Comparison of ENCODE assay signal across 16 cellular contexts in the genomic region with DNA sequence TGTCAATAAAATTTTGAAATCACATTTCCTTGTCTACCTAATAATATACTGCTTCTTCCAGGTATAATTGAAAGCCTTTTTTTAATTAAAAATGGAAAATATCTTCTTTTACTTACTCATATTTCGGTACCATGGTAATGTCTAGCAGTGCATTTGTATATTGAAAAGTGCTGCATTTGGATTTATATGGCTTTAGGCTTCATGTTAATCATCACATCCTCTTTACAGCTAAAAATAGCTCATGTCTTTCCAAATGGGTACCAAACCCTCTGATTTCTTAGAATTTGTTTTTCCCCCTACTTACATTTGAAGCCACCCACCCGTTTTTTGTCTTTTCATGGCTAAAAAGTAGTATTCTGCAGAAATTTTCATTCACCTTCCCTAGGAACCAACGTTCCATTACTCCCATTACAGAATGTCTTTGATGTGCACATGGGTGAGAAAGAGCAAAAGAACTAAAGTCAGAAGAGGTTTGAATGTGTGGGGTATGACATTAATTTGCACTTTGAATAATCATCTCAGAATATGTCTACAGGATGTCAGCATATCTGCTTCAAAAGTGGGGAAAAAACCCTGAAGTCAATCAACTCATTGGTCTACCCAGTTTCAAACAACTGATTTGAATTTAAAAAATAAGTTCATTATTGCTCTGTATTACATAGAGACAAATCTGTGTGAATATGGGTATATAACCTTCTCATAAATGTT.
DNase-seq lines count a peak whose midpoint lies in the region; ATAC-seq lines count a peak whose summit lies in the region.
"Had no signal": no experiment of that assay in that cellular context is flagged by ENCODE, and none has a peak within 500 bp of the region (broad histone marks: within the 10 kb centered on the region; RNA-seq: fewer than 3 reads in every experiment).

No MANE protein-coding gene starts in this region.

- peak overlapping the region; percentile 19 for H3K4me3 Mint-ChIP-seq in activated T-cell treated with anti-CD3 and anti-CD28 coated beads, Interleukin-2, amount 50 U/mL, for 24 hours
- H3K4me3 Mint-ChIP-seq in activated T-helper 2 cell treated with anti-CD3 and anti-CD28 coated beads, Interferon-gamma antibody, Interleukin-2, Interleukin-4, amounts not matched to agents 10 μg/mL and 5 μg/mL and 100 μg/mL, durations not matched to agents 14 hours and 24 hours and 36 hours (ENCODE audit: low read depth) = no peak overlapping the region
- H3K4me3 Mint-ChIP-seq in stimulated activated naive CD8-positive, alpha-beta T cell treated with anti-CD3 and anti-CD28 coated beads, Interleukin-15, Interleukin-2, amounts not matched to agents 100 ng/mL and 50 ng/mL, for 24 hours = peak overlapping the region; percentile 38
- H3K4me3 Mint-ChIP-seq: CD14-positive monocyte; CD8-positive, alpha-beta T cell; GM23338 had no signal

- DNase-seq in activated CD4-positive, CD25-positive, alpha-beta regulatory T cell (lab: John Stamatoyannopoulos, UW) = no peak
- DNase-seq in activated T-cell treated with anti-CD3 and anti-CD28 coated beads, Interleukin-2, amount 50 U/mL, for 24 hours = no peak
- DNase-seq in activated T-cell treated with anti-CD3 and anti-CD28 coated beads for 4 hours = no peak
- DNase-seq in activated T-helper 2 cell treated with anti-CD3 and anti-CD28 coated beads, Interferon-gamma antibody, Interleukin-2, Interleukin-4, amounts not matched to agents 10 μg/mL and 5 μg/mL and 100 μg/mL, durations not matched to agents 14 hours and 24 hours and 36 hours (ENCODE audit: low spot score) = no peak
- no peak for DNase-seq in putamen (ENCODE audit: low spot score)
- DNase-seq in NCI-H1048 (lab: John Stamatoyannopoulos, UW) = no peak
- DNase-seq: CD8-positive, alpha-beta T cell; COR-L47; DMS153; DMS79 treated with DMSO at 0.1 percent for 48 hours; EL; H7 had no signal

- H3K36me3 Mint-ChIP-seq in activated T-cell treated with anti-CD3 and anti-CD28 coated beads, Interleukin-2, amount 50 U/mL, for 24 hours (ENCODE audit: low read depth) = no peaks in the 10 kb centered on the region
- peaks cover 51% of the 10 kb centered on the region for H3K36me3 Mint-ChIP-seq in activated T-helper 2 cell treated with anti-CD3 and anti-CD28 coated beads, Interferon-gamma antibody, Interleukin-2, Interleukin-4, amounts not matched to agents 10 μg/mL and 5 μg/mL and 100 μg/mL, durations not matched to agents 14 hours and 24 hours and 36 hours (ENCODE audit: low read depth)
- peaks cover 25% of the 10 kb centered on the region for H3K36me3 Mint-ChIP-seq in stimulated activated naive CD8-positive, alpha-beta T cell treated with anti-CD3 and anti-CD28 coated beads, Interleukin-15, Interleukin-2, amounts not matched to agents 100 ng/mL and 50 ng/mL, for 24 hours (ENCODE audit: low read depth)
- H3K36me3 Mint-ChIP-seq: CD14-positive monocyte; CD8-positive, alpha-beta T cell had no signal

- peak overlapping the region; percentile 94 for H3K27ac Mint-ChIP-seq in activated T-cell treated with anti-CD3 and anti-CD28 coated beads, Interleukin-2, amount 50 U/mL, for 24 hours
- peak overlapping the region; percentile 73 for H3K27ac Mint-ChIP-seq in activated T-helper 2 cell treated with anti-CD3 and anti-CD28 coated beads, Interferon-gamma antibody, Interleukin-2, Interleukin-4, amounts not matched to agents 10 μg/mL and 5 μg/mL and 100 μg/mL, durations not matched to agents 14 hours and 24 hours and 36 hours
- H3K27ac Mint-ChIP-seq in stimulated activated naive CD8-positive, alpha-beta T cell treated with anti-CD3 and anti-CD28 coated beads, Interleukin-15, Interleukin-2, amounts not matched to agents 100 ng/mL and 50 ng/mL, for 24 hours = peak overlapping the region; percentile 94
- H3K27ac Mint-ChIP-seq: CD14-positive monocyte; CD8-positive, alpha-beta T cell; GM23338 had no signal

- no peaks in the 10 kb centered on the region for H3K27me3 Mint-ChIP-seq in activated T-cell treated with anti-CD3 and anti-CD28 coated beads, Interleukin-2, amount 50 U/mL, for 24 hours
- no peaks in the 10 kb centered on the region for H3K27me3 Mint-ChIP-seq in activated T-helper 2 cell treated with anti-CD3 and anti-CD28 coated beads, Interferon-gamma antibody, Interleukin-2, Interleukin-4, amounts not matched to agents 10 μg/mL and 5 μg/mL and 100 μg/mL, durations not matched to agents 14 hours and 24 hours and 36 hours (ENCODE audit: low read depth)
- H3K27me3 Mint-ChIP-seq in stimulated activated naive CD8-positive, alpha-beta T cell treated with anti-CD3 and anti-CD28 coated beads, Interleukin-15, Interleukin-2, amounts not matched to agents 100 ng/mL and 50 ng/mL, for 24 hours = peaks cover 4% of the 10 kb centered on the region

- intact Hi-C loops in activated T-helper 2 cell treated with anti-CD3 and anti-CD28 coated beads, Interferon-gamma antibody, Interleukin-2, Interleukin-4, amounts not matched to agents 10 μg/mL and 5 μg/mL and 100 μg/mL, durations not matched to agents 14 hours and 24 hours and 36 hours (cut with micrococcal nuclease) = loop anchor here (1.0 to 10.0 kb wide), 6 partner anchors 13 to 416 kb away; no protein-coding TSS in a partner anchor

- H3K4me1 Mint-ChIP-seq in activated T-cell treated with anti-CD3 and anti-CD28 coated beads, Interleukin-2, amount 50 U/mL, for 24 hours (ENCODE audit: low read depth) = peaks cover 78% of the 10 kb centered on the region
- peaks cover 58% of the 10 kb centered on the region for H3K4me1 Mint-ChIP-seq in activated T-helper 2 cell treated with anti-CD3 and anti-CD28 coated beads, Interferon-gamma antibody, Interleukin-2, Interleukin-4, amounts not matched to agents 10 μg/mL and 5 μg/mL and 100 μg/mL, durations not matched to agents 14 hours and 24 hours and 36 hours (ENCODE audit: low read depth)
- H3K4me1 Mint-ChIP-seq in stimulated activated naive CD8-positive, alpha-beta T cell treated with anti-CD3 and anti-CD28 coated beads, Interleukin-15, Interleukin-2, amounts not matched to agents 100 ng/mL and 50 ng/mL, for 24 hours (ENCODE audit: low read depth) = peaks cover 87% of the 10 kb centered on the region
- H3K4me1 Mint-ChIP-seq: CD14-positive monocyte, GM23338 had no signal

- H3K9me3 Mint-ChIP-seq in activated T-cell treated with anti-CD3 and anti-CD28 coated beads, Interleukin-2, amount 50 U/mL, for 24 hours = peaks cover 4% of the 10 kb centered on the region
- H3K9me3 Mint-ChIP-seq in activated T-helper 2 cell treated with anti-CD3 and anti-CD28 coated beads, Interferon-gamma antibody, Interleukin-2, Interleukin-4, amounts not matched to agents 10 μg/mL and 5 μg/mL and 100 μg/mL, durations not matched to agents 14 hours and 24 hours and 36 hours = peaks cover 7% of the 10 kb centered on the region
- no peaks in the 10 kb centered on the region for H3K9me3 Mint-ChIP-seq in stimulated activated naive CD8-positive, alpha-beta T cell treated with anti-CD3 and anti-CD28 coated beads, Interleukin-15, Interleukin-2, amounts not matched to agents 100 ng/mL and 50 ng/mL, for 24 hours
- H3K9me3 Mint-ChIP-seq: CD8-positive, alpha-beta T cell; GM23338 had no signal

- peak; percentile 51 to 58 for ATAC-seq in activated CD4-positive, CD25-positive, alpha-beta regulatory T cell treated with anti-CD3 and anti-CD28 coated beads, Interleukin-2, amount 50 U/mL, for 24 hours
- ATAC-seq: CD8-positive, alpha-beta T cell; GM23338 had no signal
